14 cellular contexts compared by ENCODE assay signal in genomic region chr11:6995703-6996102, GRCh38. TPM values are rescaled to one million over a fixed set of nuclear protein-coding genes. Genes with fewer than 3 reads are reported as not detected.
DNase-seq lines count a peak whose midpoint lies in the region; ATAC-seq, FAIRE-seq and TF ChIP-seq lines count a peak whose summit lies in the region.
"Had no signal": no experiment of that assay in that cellular context is flagged by ENCODE, and none has a peak within 500 bp of the region (broad histone marks: within the 10 kb centered on the region; RNA-seq: fewer than 3 reads in every experiment).

No MANE protein-coding gene starts in this region.

- H2BK5ac ChIP-seq in IMR-90 (ENCODE audit: low read depth, low read length, poor library complexity, severe bottlenecking) = no peak overlapping the region

- POLR2A ChIA-PET in IMR-90 (lab: Charles Lee; ENCODE audit: unreplicated experiment) = no interaction called here

- no peak overlapping the region for H2AK5ac ChIP-seq in IMR-90 (ENCODE audit: low read depth, low read length)

- no peak overlapping the region for H3K4me2 ChIP-seq in IMR-90 (ENCODE audit: low read depth, low read length)
- H3K4me2 ChIP-seq: BLaER1 treated with 17β-estradiol and CSF1 and Interleukin-3, amounts not matched to agents 10 nM and 100 nM had no signal

- no peak for TF ChIP-seq RAD21 in IMR-90 (IDR thresholded peaks at IDR 0.05; ENCODE audit: low read length)

- peaks cover 10% of the 10 kb centered on the region; the same call in 1 of the 2 replicates for H3K9me1 ChIP-seq in IMR-90 (ENCODE audit: insufficient read depth, low read length)

- intact Hi-C loops in IMR-90 (cut with micrococcal nuclease) = no loop called here
- intact Hi-C loops in lower leg skin (cut with DNase I; ENCODE audit: low total_unique reads) = no loop called here

- 0 out of 2 replicates have a peak overlapping the region, but pooled peaks have one; percentile 18 for H2BK20ac ChIP-seq in IMR-90 (ENCODE audit: low read depth, low read length)

- peaks cover 12% of the 10 kb centered on the region for H3K4me1 ChIP-seq in IMR-90 (ENCODE audit: control insufficient read depth, insufficient read depth, low read length)
- peaks cover 4% of the 10 kb centered on the region for H3K4me1 ChIP-seq in foreskin keratinocyte
- H3K4me1 ChIP-seq: BLaER1 treated with 17β-estradiol and CSF1 and Interleukin-3, amounts not matched to agents 10 nM and 100 nM had no signal

- CTCF ChIA-PET in IMR-90 (lab: Yijun Ruan, JAX) = interaction anchor here (1.2 kb wide), 1 partner anchor 183 kb away, joined by 4 read pairs; no protein-coding TSS in a partner anchor

- H2BK120ac ChIP-seq in IMR-90 (ENCODE audit: low read depth, low read length) = no peak overlapping the region

- no peak for TF ChIP-seq POLR2A in H54 (IDR thresholded peaks at IDR 0.05; ENCODE audit: low read depth, low read length)
- TF ChIP-seq POLR2A in IMR-90 (IDR thresholded peaks at IDR 0.05; ENCODE audit: low read depth, low read length) = no peak
- TF ChIP-seq POLR2A in lower leg skin (IDR thresholded peaks at IDR 0.05) = no peak

- peak; percentile 75 for FAIRE-seq in H54 (lab: Jason Lieb, UNC)

- H3K27me3 ChIP-seq in IMR-90 (ENCODE audit: control insufficient read depth, insufficient read depth, low read length) (no peaks in the 10 kb centered on the region), foreskin keratinocyte (no peaks in the 10 kb centered on the region)
- H3K27me3 ChIP-seq: BLaER1 treated with 17β-estradiol and CSF1 and Interleukin-3, amounts not matched to agents 10 nM and 100 nM had no signal

- ATAC-seq in IMR-90 (ENCODE audit: low read depth) (no peak), foreskin keratinocyte (no peak), GM21367 (IDR thresholded peaks at IDR 0.05; ENCODE audit: unreplicated experiment) (no peak)

- H3K56ac ChIP-seq in IMR-90 (ENCODE audit: extremely low read depth, insufficient read depth, low read length) = no peak overlapping the region

- in situ Hi-C loops in IMR-90 (cut with MboI; ENCODE audit: low sequenced_read_pairs) = no loop called here

- H3K36me3 ChIP-seq in IMR-90 (ENCODE audit: control insufficient read depth, insufficient read depth, low read length) = no peaks in the 10 kb centered on the region
- H3K36me3 ChIP-seq: BLaER1 treated with 17β-estradiol and CSF1 and Interleukin-3, amounts not matched to agents 10 nM and 100 nM had no signal

- no TSS peak for BruUV-seq in IMR-90 (replicated peaks; lab: Mats Ljungman, UMichigan)

- H3K23ac ChIP-seq in IMR-90 (ENCODE audit: low read depth, low read length) = no peak overlapping the region

- no peak for TF ChIP-seq CTCF in IMR-90 (conservative IDR thresholded peaks at IDR 0.05; ENCODE audit: low read depth, low read length)
- peak; percentile 4 for TF ChIP-seq CTCF in foreskin keratinocyte (conservative IDR thresholded peaks at IDR 0.05)
- TF ChIP-seq CTCF in lower leg skin (IDR thresholded peaks at IDR 0.05) = no peak

- H3K27ac ChIP-seq in IMR-90 (ENCODE audit: insufficient read depth, low read length) = no peak overlapping the region
- no peak overlapping the region for H3K27ac ChIP-seq in foreskin keratinocyte
- H3K27ac ChIP-seq: BLaER1 treated with 17β-estradiol and CSF1 and Interleukin-3, amounts not matched to agents 10 nM and 100 nM; HL-60 had no signal

- DNase-seq in H54 (ENCODE audit: insufficient read length, low spot score) (no peak), IMR-90 (no peak), cerebellar cortex (ENCODE audit: low spot score) (peak; percentile 7), foreskin keratinocyte (no peak), lower leg skin (ENCODE audit: low spot score in 2 of 2) (no peak)
- DNase-seq in stimulated activated CD4-positive, alpha-beta T cell treated with anti-CD3 and anti-CD28 coated beads, Interleukin-4, amount 100 ng/mL, for 4 hours = no peak
- DNase-seq in activated T-cell treated with anti-CD3 and anti-CD28 coated beads, Interleukin-2, amount 50 U/mL, for 1 hour = no peak
- DNase-seq: CD4-positive, CD25-positive, alpha-beta regulatory T cell; DMS53; H9; KG1 had no signal

- no peak overlapping the region for H3K4ac ChIP-seq in IMR-90 (ENCODE audit: low read depth, low read length)

- H3K18ac ChIP-seq in IMR-90 (ENCODE audit: low read depth, low read length) = no peak overlapping the region

- no peak overlapping the region for H4K91ac ChIP-seq in IMR-90 (ENCODE audit: insufficient read depth, low read depth, low read length)

- no peak overlapping the region for H3K14ac ChIP-seq in IMR-90 (replicated peaks; ENCODE audit: low read depth, low read length)

- no peak overlapping the region for H4K5ac ChIP-seq in IMR-90 (ENCODE audit: low read depth, low read length)

- no peak overlapping the region for H2AK9ac ChIP-seq in IMR-90 (replicated peaks; ENCODE audit: low read depth, low read length, poor library complexity)

- no peaks in the 10 kb centered on the region for H4K20me1 ChIP-seq in IMR-90 (ENCODE audit: insufficient read depth, low read length)
- H4K20me1 ChIP-seq: BLaER1 treated with 17β-estradiol and CSF1 and Interleukin-3, amounts not matched to agents 10 nM and 100 nM had no signal

- H2BK15ac ChIP-seq in IMR-90 (ENCODE audit: low read depth, low read length) = no peak overlapping the region

- H2AFZ ChIP-seq in IMR-90 (replicated peaks; ENCODE audit: low read length, poor library complexity) = no peak overlapping the region

- H3K9ac ChIP-seq in IMR-90 (ENCODE audit: low read depth, low read length) = no peak overlapping the region
- H3K9ac ChIP-seq: BLaER1 treated with 17β-estradiol and CSF1 and Interleukin-3, amounts not matched to agents 10 nM and 100 nM had no signal

- H3K4me3 ChIP-seq in IMR-90 (ENCODE audit: insufficient read depth, low read depth, low read length) (no peak overlapping the region), lower leg skin (ENCODE audit: low read depth, poor library complexity, severe bottlenecking) (no peak overlapping the region)
- H3K4me3 ChIP-seq: BLaER1 treated with 17β-estradiol and CSF1 and Interleukin-3, amounts not matched to agents 10 nM and 100 nM had no signal

- no peak overlapping the region for H4K8ac ChIP-seq in IMR-90 (ENCODE audit: low read depth in 2 of 2, low read length in 2 of 2)

- H3K79me1 ChIP-seq in IMR-90 (ENCODE audit: low read depth in 1 of 2, low read length in 2 of 2) = no peaks in the 10 kb centered on the region

- H3K9me3 ChIP-seq in IMR-90 (ENCODE audit: control insufficient read depth, insufficient read depth, low read length) = no peaks in the 10 kb centered on the region
- H3K9me3 ChIP-seq: BLaER1 treated with 17β-estradiol and CSF1 and Interleukin-3, amounts not matched to agents 10 nM and 100 nM had no signal

- dilution Hi-C loops in IMR-90 (cut with HindIII; ENCODE audit: low sequenced_read_pairs, unreplicated experiment) = no loop called here

TF ChIP-seq in IMR-90, 13 proteins besides CTCF, POLR2A, EP300 and RAD21:
- TF ChIP-seq BHLHE40 (IDR thresholded peaks at IDR 0.05; ENCODE audit: low read depth, low read length) = no peak
- no peak for TF ChIP-seq MAFK (IDR thresholded peaks at IDR 0.05; ENCODE audit: low read depth, low read length)
- TF ChIP-seq NFE2L2 (IDR thresholded peaks at IDR 0.05; ENCODE audit: low read depth, low read length) = no peak
- no peak for TF ChIP-seq CHD1 (IDR thresholded peaks at IDR 0.05; ENCODE audit: low read depth, low read length)
- TF ChIP-seq MXI1 (IDR thresholded peaks at IDR 0.05; ENCODE audit: borderline replicate concordance, low read depth, low read length) = no peak
- no peak for TF ChIP-seq SMC3 (IDR thresholded peaks at IDR 0.05; ENCODE audit: low read depth, low read length)
- TF ChIP-seq CEBPB (IDR thresholded peaks at IDR 0.05; ENCODE audit: low read depth, low read length) = no peak
- TF ChIP-seq, protein P1, sequence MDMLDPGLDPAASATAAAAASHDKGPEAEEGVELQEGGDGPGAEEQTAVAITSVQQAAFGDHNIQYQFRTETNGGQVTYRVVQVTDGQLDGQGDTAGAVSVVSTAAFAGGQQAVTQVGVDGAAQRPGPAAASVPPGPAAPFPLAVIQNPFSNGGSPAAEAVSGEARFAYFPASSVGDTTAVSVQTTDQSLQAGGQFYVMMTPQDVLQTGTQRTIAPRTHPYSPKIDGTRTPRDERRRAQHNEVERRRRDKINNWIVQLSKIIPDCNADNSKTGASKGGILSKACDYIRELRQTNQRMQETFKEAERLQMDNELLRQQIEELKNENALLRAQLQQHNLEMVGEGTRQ (IDR thresholded peaks at IDR 0.05; ENCODE audit: low read depth, low read length) = no peak
- no peak for TF ChIP-seq RCOR1 (IDR thresholded peaks at IDR 0.05; ENCODE audit: insufficient replicate concordance, low read length)
- no peak for TF ChIP-seq RFX5 (IDR thresholded peaks at IDR 0.05; ENCODE audit: low read depth, low read length)
- TF ChIP-seq FOS (IDR thresholded peaks at IDR 0.05; ENCODE audit: low read depth, low read length) = no peak
- TF ChIP-seq MAZ (IDR thresholded peaks at IDR 0.05; ENCODE audit: borderline replicate concordance, low read depth, low read length) = no peak
- no peak for TF ChIP-seq ELK1 (IDR thresholded peaks at IDR 0.05; ENCODE audit: borderline replicate concordance, low read depth, low read length)

RNA-seq across cellular contexts. Expression of gene ZNF214, which starts 24.4 kb away (rescaled TPM):
- total RNA-seq in IMR-90 (2012; rRNA removed) = 2.5 and 3.1 TPM in 2 replicates
- 0.47 and 0.82 TPM in 2 replicates for polyA plus RNA-seq in IMR-90 (2012; rRNA removed)
- 0.09 and 0.37 TPM in 2 replicates for polyA plus RNA-seq in IMR-90 (2012; cell fraction: cytosol; rRNA removed)
- polyA plus RNA-seq in IMR-90 (2012; cell fraction: nucleus; rRNA removed; ENCODE audit: low replicate concordance) = 0.11 and 1.2 TPM in 2 replicates
- 2.1 and 2.2 TPM in 2 replicates for total RNA-seq in foreskin keratinocyte
- polyA plus RNA-seq in foreskin keratinocyte = 0.56 and 0.73 TPM in 2 replicates
- 1 to 10 TPM in 2 of 4 donors, under 1 TPM in 2; 0.21 to 1.4 (median 0.71) TPM for total RNA-seq in lower leg skin
- total RNA-seq: CD4-positive, CD25-positive, alpha-beta regulatory T cell had no signal
- polyA plus RNA-seq: CD4-positive, CD25-positive, alpha-beta regulatory T cell had no signal

RNA-seq across cellular contexts. Expression of gene NLRP14, which starts 24.6 kb away (rescaled TPM):
- under 0.01 TPM in 2 replicates for total RNA-seq in IMR-90 (2012; rRNA removed)
- not detected in 2 replicates for polyA plus RNA-seq in IMR-90 (2012; rRNA removed)
- not detected in 2 replicates for polyA plus RNA-seq in IMR-90 (2012; cell fraction: cytosol; rRNA removed)
- 0.03 TPM in 1 of 2 replicates, not detected in the other for polyA plus RNA-seq in IMR-90 (2012; cell fraction: nucleus; rRNA removed; ENCODE audit: low replicate concordance)
- total RNA-seq in foreskin keratinocyte = 0.04 and 0.07 TPM in 2 replicates
- not detected in 2 replicates for polyA plus RNA-seq in foreskin keratinocyte
- under 1 TPM in 1 of 4 donors, not detected in 3; 0.19 TPM for total RNA-seq in lower leg skin
- total RNA-seq: CD4-positive, CD25-positive, alpha-beta regulatory T cell had no signal
- polyA plus RNA-seq: CD4-positive, CD25-positive, alpha-beta regulatory T cell had no signal
